ENCODE assay signal across 10 cellular contexts in the genomic region with DNA sequence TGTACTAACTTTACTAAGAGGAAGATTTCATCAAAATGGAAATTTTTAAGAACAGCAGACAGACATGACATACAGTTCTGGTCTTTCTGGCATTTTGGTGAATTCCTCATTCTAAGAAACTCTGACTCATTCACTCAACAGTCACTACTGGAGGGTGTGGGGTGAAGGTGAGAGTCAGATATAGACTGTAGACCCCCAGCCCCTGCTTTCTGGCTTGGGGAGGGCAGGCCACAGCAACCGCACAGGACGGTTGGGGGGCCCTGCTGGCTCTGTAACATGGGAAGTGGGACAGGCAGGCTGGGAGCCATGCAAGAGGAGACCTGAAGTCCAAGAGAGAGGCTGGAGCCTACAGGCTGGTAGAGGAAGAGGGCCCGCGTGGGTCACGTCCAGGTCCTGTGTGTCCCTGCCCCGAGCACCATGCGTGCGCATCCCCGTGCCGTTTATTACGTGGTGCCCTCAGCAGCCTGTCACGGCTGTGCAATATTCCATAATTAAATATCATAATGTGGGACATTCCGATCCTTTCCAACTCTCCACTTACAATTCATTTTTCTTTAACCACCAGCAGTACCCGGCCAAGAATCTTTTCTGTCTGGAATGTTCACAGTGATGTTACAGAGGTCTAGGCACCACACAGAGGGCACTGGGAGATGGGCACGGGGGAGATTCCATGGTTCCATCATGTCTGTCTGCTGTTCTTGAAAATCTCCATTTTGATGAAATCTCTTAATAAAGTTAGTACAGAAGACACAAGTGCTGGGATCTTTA.
A peak's percentile ranks its signal among the peaks of the same experiment; 100 is the strongest.
DNase-seq lines count a peak whose midpoint lies in the region; ATAC-seq and TF ChIP-seq lines count a peak whose summit lies in the region.
"Had no signal": no experiment of that assay in that cellular context is flagged by ENCODE, and none has a peak within 500 bp of the region (broad histone marks: within the 10 kb centered on the region; RNA-seq: fewer than 3 reads in every experiment).

No MANE protein-coding gene starts in this region.

- H3K27ac ChIP-seq in left lung (peak overlapping the region in 1 of 2 donors; percentile 90), tibial nerve (no peak overlapping the region)
- H3K27ac ChIP-seq: cardiac muscle cell had no signal

- TF ChIP-seq POLR2A in tibial nerve (IDR thresholded peaks at IDR 0.05), result no peak

- intact Hi-C loops in left lung (cut with DNase I), result no loop called here

- WGBS in tibial nerve, 2 donors, result 79 to 81% methylated on average over 15 of the region's 15 CpGs

- no peak for TF ChIP-seq EP300 in tibial nerve (IDR thresholded peaks at IDR 0.05)

- H3K9me3 ChIP-seq in left lung (no peaks in the 10 kb centered on the region), tibial nerve (no peaks in the 10 kb centered on the region)

- peak; percentile 47 for DNase-seq in AG08396 (ENCODE audit: low spot score)
- peak; percentile 57 for DNase-seq in KG1 (lab: John Stamatoyannopoulos, UW)
- DNase-seq in activated T-cell treated with anti-CD3 and anti-CD28 coated beads for 48 hours (ENCODE audit: low read depth), result peak; percentile 73
- peak in 1 of 2 donors; percentile 85 for DNase-seq in left lung
- DNase-seq in tibial nerve (ENCODE audit: low spot score in 2 of 2), result no peak
- DNase-seq in NCI-H510A treated with DMSO at 0.1 percent for 48 hours (lab: John Stamatoyannopoulos, UW), result no peak
- DNase-seq in GM20000 (ENCODE audit: low spot score), result no peak
- no peak for DNase-seq in hippocampal formation (lab: John Stamatoyannopoulos, UW)
- DNase-seq: occipital lobe had no signal

- ATAC-seq in left lung, result peak; percentile 46

- no peaks in the 10 kb centered on the region for H3K36me3 ChIP-seq in left lung
- peaks cover 0 to 8% (median 0%) of the 10 kb centered on the region in 3 donors for H3K36me3 ChIP-seq in tibial nerve
- H3K36me3 ChIP-seq: cardiac muscle cell had no signal

- H3K4me3 ChIP-seq in left lung, result no peak overlapping the region
- no peak overlapping the region for H3K4me3 ChIP-seq in tibial nerve
- H3K4me3 ChIP-seq: cardiac muscle cell had no signal

- H3K4me1 ChIP-seq in left lung (peaks cover 0 to 89% of the 10 kb centered on the region in 2 donors), tibial nerve (peaks cover 0 to 17% (median 10%) of the 10 kb centered on the region in 4 donors)

- H3K27me3 ChIP-seq in left lung, result no peaks in the 10 kb centered on the region
- no peaks in the 10 kb centered on the region for H3K27me3 ChIP-seq in tibial nerve
- H3K27me3 ChIP-seq: cardiac muscle cell had no signal

- no peak for TF ChIP-seq CTCF in left lung (IDR thresholded peaks at IDR 0.05)
- no peak for TF ChIP-seq CTCF in tibial nerve (IDR thresholded peaks at IDR 0.05)
- TF ChIP-seq CTCF in GM20000 (IDR thresholded peaks at IDR 0.05; ENCODE audit: extremely low read depth, missing control alignments), result no peak

Comparison
In these comparisons a context has a peak if more than half of its experiments do, and no peak if none do; other contexts are left out.
1. DNase-seq: peak in AG08396 (single experiment), KG1 (single experiment) and activated T-cell treated with anti-CD3 and anti-CD28 coated beads for 48 hours (single experiment); none in tibial nerve (0 of 2), NCI-H510A treated with DMSO at 0.1 percent for 48 hours (single experiment), GM20000 (single experiment) and hippocampal formation (0 of 2).